ENCODE assay signal across 1 cellular context in genomic region chr11:62555464-62556092, GRCh38.
A peak's percentile ranks its signal among the peaks of the same experiment; 100 is the strongest.
TF ChIP-seq lines count a peak whose summit lies in the region.

No MANE protein-coding gene starts in this region.

TF ChIP-seq in GM12878, 131 proteins besides CTCF, POLR2A, EP300 and RAD21 (continues in another document):
- TF ChIP-seq RAD51 (IDR thresholded peaks at IDR 0.05) (peak; percentile 69), ZNF592 (IDR thresholded peaks at IDR 0.05) (no peak), MAX (IDR thresholded peaks at IDR 0.05; ENCODE audit: low read depth, low read length) (0 out of 2 replicates have a peak, but pooled peaks have one; percentile 49), IRF4 (IDR thresholded peaks at IDR 0.05; ENCODE audit: low read depth, low read length) (peak; percentile 94), TCF7 (IDR thresholded peaks at IDR 0.05; ENCODE audit: borderline replicate concordance) (peak; percentile 88), JUNB (IDR thresholded peaks at IDR 0.05) (peak; percentile 84), BHLHE40 (IDR thresholded peaks at IDR 0.05; ENCODE audit: borderline replicate concordance in 1 of 2, low read depth in 2 of 2, low read length in 1 of 2) (peak; percentile 70 to 73), CHD2 (IDR thresholded peaks at IDR 0.05; ENCODE audit: borderline replicate concordance, low read depth, low read length) (peak; percentile 75), RFX5 (IDR thresholded peaks at IDR 0.05; ENCODE audit: low read depth, low read length) (no peak), POU2F2 (IDR thresholded peaks at IDR 0.05; ENCODE audit: borderline replicate concordance, low read depth, low read length) (peak; percentile 72; the same call in 1 of the 3 replicates), CEBPB (IDR thresholded peaks at IDR 0.05; ENCODE audit: borderline replicate concordance in 1 of 2, low read depth in 2 of 2, low read length in 2 of 2) (no peak), FOXK2 (IDR thresholded peaks at IDR 0.05) (no peak), NBN (IDR thresholded peaks at IDR 0.05) (peak; percentile 87), TCF3 (IDR thresholded peaks at IDR 0.05; ENCODE audit: borderline replicate concordance, insufficient read depth, low read depth, low read length) (peak; percentile 93), MTA3 (IDR thresholded peaks at IDR 0.05; ENCODE audit: borderline replicate concordance, low read length) (peak; percentile 97), ZBTB11 (CRISPR knock-in tag; IDR thresholded peaks at IDR 0.05) (no peak), ATF3 (IDR thresholded peaks at IDR 0.05; ENCODE audit: borderline replicate concordance, extremely low read depth, low read depth, low read length) (no peak), EED (IDR thresholded peaks at IDR 0.05; ENCODE audit: low read depth) (peak; percentile 91), ZNF217 (IDR thresholded peaks at IDR 0.05) (no peak; the same call in 1 of the 2 replicates), BRCA1 (IDR thresholded peaks at IDR 0.05; ENCODE audit: low read depth, low read length) (no peak), GATAD2B (conservative IDR thresholded peaks at IDR 0.05; ENCODE audit: low read depth) (peak; percentile 88), RUNX3 (IDR thresholded peaks at IDR 0.05; ENCODE audit: low read length) (peak; percentile 93), ZNF274 (IDR thresholded peaks at IDR 0.05; ENCODE audit: insufficient read depth, insufficient read length) (no peak), MEF2B (IDR thresholded peaks at IDR 0.05; ENCODE audit: partially characterized antibody, poor library complexity, severe bottlenecking) (peak; percentile 54), FOXM1 (IDR thresholded peaks at IDR 0.05; ENCODE audit: low read depth, low read length) (peak; percentile 72), CHD4 (IDR thresholded peaks at IDR 0.05) (no peak), IKZF2 (IDR thresholded peaks at IDR 0.05) (peak; percentile 94 to 96), WRNIP1 (IDR thresholded peaks at IDR 0.05; ENCODE audit: borderline replicate concordance, low read depth, low read length) (no peak), E4F1 (IDR thresholded peaks at IDR 0.05; ENCODE audit: borderline replicate concordance, partially characterized antibody) (no peak), PRDM15 (CRISPR knock-in tag; IDR thresholded peaks at IDR 0.05) (no peak), BCL3 (IDR thresholded peaks at IDR 0.05; ENCODE audit: borderline replicate concordance, insufficient read depth, low read depth, low read length, poor library complexity, severe bottlenecking) (peak; percentile 88), IRF3 (IDR thresholded peaks at IDR 0.05) (no peak), NFIC (IDR thresholded peaks at IDR 0.05; ENCODE audit: low read depth, low read length) (peak; percentile 77; the same call in 1 of the 2 replicates), RELB (IDR thresholded peaks at IDR 0.05; ENCODE audit: low read depth) (peak; percentile 91), ATF2 (IDR thresholded peaks at IDR 0.05; ENCODE audit: low read length) (peak; percentile 64; the same call in 1 of the 2 replicates), HDAC2 (IDR thresholded peaks at IDR 0.05) (no peak), SIX5 (IDR thresholded peaks at IDR 0.05; ENCODE audit: low read depth, low read length, severe bottlenecking) (no peak), USF2 (IDR thresholded peaks at IDR 0.05; ENCODE audit: borderline replicate concordance, low read depth, low read length) (no peak; the same call in 1 of the 2 replicates)
